ENCODE assay signal across 1 cellular context in the genomic region with DNA sequence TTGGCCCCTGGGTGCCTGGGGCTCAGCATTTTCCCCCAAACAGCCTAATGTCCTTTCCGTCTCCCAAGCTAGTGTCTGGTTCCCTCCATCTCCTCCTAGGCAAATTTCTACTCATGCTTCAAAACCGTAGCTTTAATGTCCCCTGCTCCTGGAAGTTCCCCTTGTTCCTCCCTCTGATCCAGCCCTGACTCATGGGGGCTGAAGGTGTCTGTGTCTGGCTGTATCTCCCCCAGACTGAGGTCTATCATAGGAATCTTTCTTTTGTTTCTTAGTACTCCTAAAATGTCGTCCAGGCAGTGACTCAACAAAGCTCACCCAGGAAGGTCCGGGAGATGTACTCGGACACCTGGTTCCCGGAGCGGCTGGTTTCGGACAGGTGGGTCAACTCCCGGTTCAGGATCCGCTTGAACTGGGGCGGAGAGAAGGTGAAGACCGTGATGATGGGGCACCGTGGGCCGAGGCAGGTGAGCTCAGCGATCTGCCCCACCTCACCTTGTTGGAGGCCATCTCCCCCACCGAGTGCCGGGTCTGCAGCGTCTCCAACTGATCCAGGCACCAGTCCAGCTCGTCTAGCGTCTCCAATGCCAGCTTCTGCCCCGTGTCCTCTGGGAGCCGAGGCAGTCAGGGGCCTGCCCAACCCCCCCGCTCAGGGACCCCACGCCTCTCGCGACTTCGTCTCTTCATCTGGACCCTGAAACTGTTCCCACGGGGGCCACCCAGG.
TF ChIP-seq lines count a peak whose summit lies in the region.

No MANE protein-coding gene starts in this region.

TF ChIP-seq in WTC11, 78 proteins besides CTCF, POLR2A, EP300 and RAD21 (continued from another document):
- TF ChIP-seq, protein P1, sequence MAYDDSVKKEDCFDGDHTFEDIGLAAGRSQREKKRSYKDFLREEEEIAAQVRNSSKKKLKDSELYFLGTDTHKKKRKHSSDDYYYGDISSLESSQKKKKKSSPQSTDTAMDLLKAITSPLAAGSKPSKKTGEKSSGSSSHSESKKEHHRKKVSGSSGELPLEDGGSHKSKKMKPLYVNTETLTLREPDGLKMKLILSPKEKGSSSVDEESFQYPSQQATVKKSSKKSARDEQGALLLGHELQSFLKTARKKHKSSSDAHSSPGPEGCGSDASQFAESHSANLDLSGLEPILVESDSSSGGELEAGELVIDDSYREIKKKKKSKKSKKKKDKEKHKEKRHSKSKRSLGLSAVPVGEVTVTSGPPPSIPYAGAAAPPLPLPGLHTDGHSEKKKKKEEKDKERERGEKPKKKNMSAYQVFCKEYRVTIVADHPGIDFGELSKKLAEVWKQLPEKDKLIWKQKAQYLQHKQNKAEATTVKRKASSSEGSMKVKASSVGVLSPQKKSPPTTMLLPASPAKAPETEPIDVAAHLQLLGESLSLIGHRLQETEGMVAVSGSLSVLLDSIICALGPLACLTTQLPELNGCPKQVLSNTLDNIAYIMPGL (CRISPR knock-in tag; IDR thresholded peaks at IDR 0.05), result no peak
- TF ChIP-seq CREB1 (CRISPR knock-in tag; IDR thresholded peaks at IDR 0.05) (no peak), ZNF416 (CRISPR knock-in tag; IDR thresholded peaks at IDR 0.05) (no peak), RELA (CRISPR knock-in tag; IDR thresholded peaks at IDR 0.05; ENCODE audit: borderline replicate concordance) (no peak), OVOL2 (CRISPR knock-in tag; IDR thresholded peaks at IDR 0.05; ENCODE audit: borderline replicate concordance) (no peak)
- TF ChIP-seq, protein P2, sequence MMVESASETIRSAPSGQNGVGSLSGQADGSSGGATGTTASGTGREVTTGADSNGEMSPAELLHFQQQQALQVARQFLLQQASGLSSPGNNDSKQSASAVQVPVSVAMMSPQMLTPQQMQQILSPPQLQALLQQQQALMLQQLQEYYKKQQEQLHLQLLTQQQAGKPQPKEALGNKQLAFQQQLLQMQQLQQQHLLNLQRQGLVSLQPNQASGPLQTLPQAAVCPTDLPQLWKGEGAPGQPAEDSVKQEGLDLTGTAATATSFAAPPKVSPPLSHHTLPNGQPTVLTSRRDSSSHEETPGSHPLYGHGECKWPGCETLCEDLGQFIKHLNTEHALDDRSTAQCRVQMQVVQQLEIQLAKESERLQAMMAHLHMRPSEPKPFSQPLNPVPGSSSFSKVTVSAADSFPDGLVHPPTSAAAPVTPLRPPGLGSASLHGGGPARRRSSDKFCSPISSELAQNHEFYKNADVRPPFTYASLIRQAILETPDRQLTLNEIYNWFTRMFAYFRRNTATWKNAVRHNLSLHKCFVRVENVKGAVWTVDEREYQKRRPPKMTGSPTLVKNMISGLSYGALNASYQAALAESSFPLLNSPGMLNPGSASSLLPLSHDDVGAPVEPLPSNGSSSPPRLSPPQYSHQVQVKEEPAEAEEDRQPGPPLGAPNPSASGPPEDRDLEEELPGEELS (CRISPR knock-in tag; IDR thresholded peaks at IDR 0.05), result no peak
- TF ChIP-seq, protein P3, sequence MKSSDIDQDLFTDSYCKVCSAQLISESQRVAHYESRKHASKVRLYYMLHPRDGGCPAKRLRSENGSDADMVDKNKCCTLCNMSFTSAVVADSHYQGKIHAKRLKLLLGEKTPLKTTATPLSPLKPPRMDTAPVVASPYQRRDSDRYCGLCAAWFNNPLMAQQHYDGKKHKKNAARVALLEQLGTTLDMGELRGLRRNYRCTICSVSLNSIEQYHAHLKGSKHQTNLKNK (CRISPR knock-in tag; IDR thresholded peaks at IDR 0.05), result no peak
- TF ChIP-seq, protein P4, sequence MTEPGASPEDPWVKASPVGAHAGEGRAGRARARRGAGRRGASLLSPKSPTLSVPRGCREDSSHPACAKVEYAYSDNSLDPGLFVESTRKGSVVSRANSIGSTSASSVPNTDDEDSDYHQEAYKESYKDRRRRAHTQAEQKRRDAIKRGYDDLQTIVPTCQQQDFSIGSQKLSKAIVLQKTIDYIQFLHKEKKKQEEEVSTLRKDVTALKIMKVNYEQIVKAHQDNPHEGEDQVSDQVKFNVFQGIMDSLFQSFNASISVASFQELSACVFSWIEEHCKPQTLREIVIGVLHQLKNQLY (CRISPR knock-in tag; IDR thresholded peaks at IDR 0.05), result no peak
- TF ChIP-seq, protein P5, sequence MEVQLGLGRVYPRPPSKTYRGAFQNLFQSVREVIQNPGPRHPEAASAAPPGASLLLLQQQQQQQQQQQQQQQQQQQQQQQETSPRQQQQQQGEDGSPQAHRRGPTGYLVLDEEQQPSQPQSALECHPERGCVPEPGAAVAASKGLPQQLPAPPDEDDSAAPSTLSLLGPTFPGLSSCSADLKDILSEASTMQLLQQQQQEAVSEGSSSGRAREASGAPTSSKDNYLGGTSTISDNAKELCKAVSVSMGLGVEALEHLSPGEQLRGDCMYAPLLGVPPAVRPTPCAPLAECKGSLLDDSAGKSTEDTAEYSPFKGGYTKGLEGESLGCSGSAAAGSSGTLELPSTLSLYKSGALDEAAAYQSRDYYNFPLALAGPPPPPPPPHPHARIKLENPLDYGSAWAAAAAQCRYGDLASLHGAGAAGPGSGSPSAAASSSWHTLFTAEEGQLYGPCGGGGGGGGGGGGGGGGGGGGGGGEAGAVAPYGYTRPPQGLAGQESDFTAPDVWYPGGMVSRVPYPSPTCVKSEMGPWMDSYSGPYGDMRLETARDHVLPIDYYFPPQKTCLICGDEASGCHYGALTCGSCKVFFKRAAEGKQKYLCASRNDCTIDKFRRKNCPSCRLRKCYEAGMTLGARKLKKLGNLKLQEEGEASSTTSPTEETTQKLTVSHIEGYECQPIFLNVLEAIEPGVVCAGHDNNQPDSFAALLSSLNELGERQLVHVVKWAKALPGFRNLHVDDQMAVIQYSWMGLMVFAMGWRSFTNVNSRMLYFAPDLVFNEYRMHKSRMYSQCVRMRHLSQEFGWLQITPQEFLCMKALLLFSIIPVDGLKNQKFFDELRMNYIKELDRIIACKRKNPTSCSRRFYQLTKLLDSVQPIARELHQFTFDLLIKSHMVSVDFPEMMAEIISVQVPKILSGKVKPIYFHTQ (CRISPR knock-in tag; IDR thresholded peaks at IDR 0.05), result no peak
